ENCODE assay signal across 1 cellular context in the genomic region with DNA sequence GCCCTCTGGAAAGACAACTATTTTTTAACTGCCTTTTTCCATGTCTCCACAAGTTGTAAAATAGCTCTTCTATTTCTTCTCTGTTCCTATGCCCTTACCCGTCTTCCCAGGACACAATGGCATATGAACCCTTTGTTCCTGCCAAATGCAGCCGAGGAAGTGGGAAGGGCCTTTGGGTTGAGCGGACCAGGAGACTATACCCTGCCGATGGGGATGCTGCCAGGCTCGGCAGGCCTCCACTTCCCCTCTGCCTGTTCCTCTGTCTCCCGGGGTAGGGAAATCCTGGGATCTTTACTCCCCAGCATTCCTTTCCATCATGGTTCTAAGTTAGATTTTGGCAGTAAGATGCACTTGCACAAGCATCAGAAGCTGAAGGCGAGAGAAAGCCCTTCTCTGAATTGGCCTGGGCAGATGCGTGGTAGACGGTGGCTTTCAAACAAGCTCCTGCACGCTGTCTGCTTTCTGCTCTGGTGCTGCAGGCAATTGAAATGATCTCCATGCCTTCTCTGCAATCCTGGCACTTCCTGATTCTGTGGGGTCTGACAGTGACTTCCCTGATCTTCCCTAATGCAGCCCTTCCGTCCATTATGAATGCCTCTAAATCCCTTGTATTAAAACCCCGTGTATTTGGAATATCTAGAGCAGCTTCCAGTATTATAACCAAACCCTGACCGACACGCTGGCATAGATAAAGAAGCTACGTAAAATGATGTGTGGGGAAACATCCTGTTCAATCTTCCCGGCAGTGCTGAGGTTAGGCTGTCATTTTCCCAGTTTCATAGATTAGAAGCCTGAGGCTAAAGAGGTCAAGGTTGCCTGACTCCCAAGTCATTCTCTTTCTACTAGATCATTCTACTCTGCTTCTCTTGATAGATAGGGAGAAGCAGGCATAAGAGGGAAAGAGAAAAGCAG.
TF ChIP-seq lines count a peak whose summit lies in the region.

No MANE protein-coding gene starts in this region.

TF ChIP-seq in IMR-90, 13 proteins besides CTCF, POLR2A, EP300 and RAD21:
- TF ChIP-seq, protein P1, sequence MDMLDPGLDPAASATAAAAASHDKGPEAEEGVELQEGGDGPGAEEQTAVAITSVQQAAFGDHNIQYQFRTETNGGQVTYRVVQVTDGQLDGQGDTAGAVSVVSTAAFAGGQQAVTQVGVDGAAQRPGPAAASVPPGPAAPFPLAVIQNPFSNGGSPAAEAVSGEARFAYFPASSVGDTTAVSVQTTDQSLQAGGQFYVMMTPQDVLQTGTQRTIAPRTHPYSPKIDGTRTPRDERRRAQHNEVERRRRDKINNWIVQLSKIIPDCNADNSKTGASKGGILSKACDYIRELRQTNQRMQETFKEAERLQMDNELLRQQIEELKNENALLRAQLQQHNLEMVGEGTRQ (IDR thresholded peaks at IDR 0.05; ENCODE audit: low read depth, low read length) = no peak
- TF ChIP-seq MXI1 (IDR thresholded peaks at IDR 0.05; ENCODE audit: borderline replicate concordance, low read depth, low read length) (no peak), NFE2L2 (IDR thresholded peaks at IDR 0.05; ENCODE audit: low read depth, low read length) (no peak), FOS (IDR thresholded peaks at IDR 0.05; ENCODE audit: low read depth, low read length) (no peak), BHLHE40 (IDR thresholded peaks at IDR 0.05; ENCODE audit: low read depth, low read length) (no peak)
- TF ChIP-seq, protein P2, sequence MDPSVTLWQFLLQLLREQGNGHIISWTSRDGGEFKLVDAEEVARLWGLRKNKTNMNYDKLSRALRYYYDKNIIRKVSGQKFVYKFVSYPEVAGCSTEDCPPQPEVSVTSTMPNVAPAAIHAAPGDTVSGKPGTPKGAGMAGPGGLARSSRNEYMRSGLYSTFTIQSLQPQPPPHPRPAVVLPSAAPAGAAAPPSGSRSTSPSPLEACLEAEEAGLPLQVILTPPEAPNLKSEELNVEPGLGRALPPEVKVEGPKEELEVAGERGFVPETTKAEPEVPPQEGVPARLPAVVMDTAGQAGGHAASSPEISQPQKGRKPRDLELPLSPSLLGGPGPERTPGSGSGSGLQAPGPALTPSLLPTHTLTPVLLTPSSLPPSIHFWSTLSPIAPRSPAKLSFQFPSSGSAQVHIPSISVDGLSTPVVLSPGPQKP (IDR thresholded peaks at IDR 0.05; ENCODE audit: borderline replicate concordance, low read depth, low read length) = no peak
